1 cellular context compared by ENCODE assay signal in genomic region chr17:75557075-75557851, GRCh38.
TF ChIP-seq lines count a peak whose summit lies in the region.

No MANE protein-coding gene starts in this region.

TF ChIP-seq in HepG2, 621 proteins besides CTCF, POLR2A, EP300 and RAD21 (continued from another document and continues in another):
- TF ChIP-seq, protein P1, sequence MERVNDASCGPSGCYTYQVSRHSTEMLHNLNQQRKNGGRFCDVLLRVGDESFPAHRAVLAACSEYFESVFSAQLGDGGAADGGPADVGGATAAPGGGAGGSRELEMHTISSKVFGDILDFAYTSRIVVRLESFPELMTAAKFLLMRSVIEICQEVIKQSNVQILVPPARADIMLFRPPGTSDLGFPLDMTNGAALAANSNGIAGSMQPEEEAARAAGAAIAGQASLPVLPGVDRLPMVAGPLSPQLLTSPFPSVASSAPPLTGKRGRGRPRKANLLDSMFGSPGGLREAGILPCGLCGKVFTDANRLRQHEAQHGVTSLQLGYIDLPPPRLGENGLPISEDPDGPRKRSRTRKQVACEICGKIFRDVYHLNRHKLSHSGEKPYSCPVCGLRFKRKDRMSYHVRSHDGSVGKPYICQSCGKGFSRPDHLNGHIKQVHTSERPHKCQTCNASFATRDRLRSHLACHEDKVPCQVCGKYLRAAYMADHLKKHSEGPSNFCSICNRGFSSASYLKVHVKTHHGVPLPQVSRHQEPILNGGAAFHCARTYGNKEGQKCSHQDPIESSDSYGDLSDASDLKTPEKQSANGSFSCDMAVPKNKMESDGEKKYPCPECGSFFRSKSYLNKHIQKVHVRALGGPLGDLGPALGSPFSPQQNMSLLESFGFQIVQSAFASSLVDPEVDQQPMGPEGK (CRISPR knock-in tag; IDR thresholded peaks at IDR 0.05) = peak; percentile 94
- TF ChIP-seq ZNF766 (CRISPR knock-in tag; IDR thresholded peaks at IDR 0.05; ENCODE audit: borderline replicate concordance) (peak; percentile 64; the same call in 1 of the 2 replicates), UBTF (CRISPR knock-in tag; IDR thresholded peaks at IDR 0.05) (peak; percentile 94), SALL1 (CRISPR knock-in tag; IDR thresholded peaks at IDR 0.05) (peak; percentile 95), HMGA1 (CRISPR knock-in tag; conservative IDR thresholded peaks at IDR 0.05) (no peak), SIN3A (IDR thresholded peaks at IDR 0.05; ENCODE audit: borderline replicate concordance, low read depth, low read length) (no peak; the same call in 1 of the 2 replicates), REXO4 (CRISPR knock-in tag; IDR thresholded peaks at IDR 0.05; ENCODE audit: borderline replicate concordance) (no peak), KLF16 (CRISPR knock-in tag; IDR thresholded peaks at IDR 0.05) (peak in 1 of 2 experiments; percentile 95; a peak in 2 of 4 replicates), MIER3 (CRISPR knock-in tag; IDR thresholded peaks at IDR 0.05; ENCODE audit: borderline replicate concordance) (peak; percentile 79; the same call in 1 of the 2 replicates), ZGPAT (CRISPR knock-in tag; IDR thresholded peaks at IDR 0.05) (peak; percentile 94), HHEX (CRISPR knock-in tag; IDR thresholded peaks at IDR 0.05) (0 out of 2 replicates have a peak, but pooled peaks have one; percentile 11), ZNF354B (CRISPR knock-in tag; IDR thresholded peaks at IDR 0.05) (peak; percentile 95), ZBTB8A (CRISPR knock-in tag; IDR thresholded peaks at IDR 0.05; ENCODE audit: borderline replicate concordance, low read depth) (no peak), SKI (IDR thresholded peaks at IDR 0.05; ENCODE audit: partially characterized antibody) (peak; percentile 87), REL (CRISPR knock-in tag; conservative IDR thresholded peaks at IDR 0.05) (no peak), MED8 (CRISPR knock-in tag; IDR thresholded peaks at IDR 0.05; ENCODE audit: insufficient replicate concordance) (no peak), ZNF543 (CRISPR knock-in tag; IDR thresholded peaks at IDR 0.05) (peak; percentile 96), ZKSCAN5 (CRISPR knock-in tag; IDR thresholded peaks at IDR 0.05) (peak; percentile 89), CCAR2 (optimal IDR thresholded peaks at IDR 0.05; ENCODE audit: low read depth, low read length) (no peak), ZBTB10 (CRISPR knock-in tag; IDR thresholded peaks at IDR 0.05; ENCODE audit: borderline replicate concordance) (peak; percentile 91; the same call in 1 of the 2 replicates), ZFP41 (CRISPR knock-in tag; IDR thresholded peaks at IDR 0.05; ENCODE audit: borderline replicate concordance) (peak; percentile 38; the same call in 1 of the 2 replicates), NR2F1 (CRISPR knock-in tag; IDR thresholded peaks at IDR 0.05) (peak in 1 of 2 experiments; percentile 85; a peak in 1 of 4 replicates), HNF4G (IDR thresholded peaks at IDR 0.05; ENCODE audit: borderline replicate concordance, low read depth, low read length) (0 out of 2 replicates have a peak, but pooled peaks have one; percentile 25), HNF4G (CRISPR knock-in tag; IDR thresholded peaks at IDR 0.05; ENCODE audit: borderline replicate concordance, low read depth) (0 out of 2 replicates have a peak, but pooled peaks have one; percentile 71), ETS1 (CRISPR knock-in tag; IDR thresholded peaks at IDR 0.05) (no peak), DNMT3B (CRISPR knock-in tag; conservative IDR thresholded peaks at IDR 0.05) (no peak), HNRNPH1 (optimal IDR thresholded peaks at IDR 0.05; ENCODE audit: low read depth, low read length) (peak; percentile 77), CREBL2 (CRISPR knock-in tag; IDR thresholded peaks at IDR 0.05; ENCODE audit: borderline replicate concordance) (no peak; the same call in 1 of the 2 replicates), ZNF274 (CRISPR knock-in tag; IDR thresholded peaks at IDR 0.05) (peak; percentile 46; the same call in 1 of the 2 replicates), TCF12 (IDR thresholded peaks at IDR 0.05) (no peak), TCF12 (CRISPR knock-in tag; IDR thresholded peaks at IDR 0.05) (peak; percentile 71; the same call in 1 of the 2 replicates), ZNF619 (CRISPR knock-in tag; IDR thresholded peaks at IDR 0.05) (0 out of 2 replicates have a peak, but pooled peaks have one; percentile 65), SETDB1 (CRISPR knock-in tag; IDR thresholded peaks at IDR 0.05; ENCODE audit: borderline replicate concordance) (no peak), MAZ (IDR thresholded peaks at IDR 0.05; ENCODE audit: borderline replicate concordance, low read depth, low read length) (peak; percentile 34; the same call in 1 of the 2 replicates), MAZ (CRISPR knock-in tag; IDR thresholded peaks at IDR 0.05; ENCODE audit: low read depth) (peak; percentile 88; the same call in 1 of the 2 replicates), GTF2F1 (IDR thresholded peaks at IDR 0.05; ENCODE audit: low read length) (no peak), ZNF446 (CRISPR knock-in tag; IDR thresholded peaks at IDR 0.05) (no peak), ZNF33A (CRISPR knock-in tag; IDR thresholded peaks at IDR 0.05; ENCODE audit: borderline replicate concordance) (no peak), PPARG (CRISPR knock-in tag; conservative IDR thresholded peaks at IDR 0.05) (no peak; the same call in none of the 2 replicates), SP5 (CRISPR knock-in tag; IDR thresholded peaks at IDR 0.05; ENCODE audit: borderline replicate concordance, low read depth) (peak; percentile 82), HOXA3 (CRISPR knock-in tag; IDR thresholded peaks at IDR 0.05) (peak; percentile 88), HMG20A (CRISPR knock-in tag; IDR thresholded peaks at IDR 0.05; ENCODE audit: borderline replicate concordance) (peak; percentile 46; the same call in 1 of the 2 replicates), ZNF552 (CRISPR knock-in tag; IDR thresholded peaks at IDR 0.05; ENCODE audit: borderline replicate concordance) (peak; percentile 87; the same call in 1 of the 2 replicates)
- TF ChIP-seq, protein P2, sequence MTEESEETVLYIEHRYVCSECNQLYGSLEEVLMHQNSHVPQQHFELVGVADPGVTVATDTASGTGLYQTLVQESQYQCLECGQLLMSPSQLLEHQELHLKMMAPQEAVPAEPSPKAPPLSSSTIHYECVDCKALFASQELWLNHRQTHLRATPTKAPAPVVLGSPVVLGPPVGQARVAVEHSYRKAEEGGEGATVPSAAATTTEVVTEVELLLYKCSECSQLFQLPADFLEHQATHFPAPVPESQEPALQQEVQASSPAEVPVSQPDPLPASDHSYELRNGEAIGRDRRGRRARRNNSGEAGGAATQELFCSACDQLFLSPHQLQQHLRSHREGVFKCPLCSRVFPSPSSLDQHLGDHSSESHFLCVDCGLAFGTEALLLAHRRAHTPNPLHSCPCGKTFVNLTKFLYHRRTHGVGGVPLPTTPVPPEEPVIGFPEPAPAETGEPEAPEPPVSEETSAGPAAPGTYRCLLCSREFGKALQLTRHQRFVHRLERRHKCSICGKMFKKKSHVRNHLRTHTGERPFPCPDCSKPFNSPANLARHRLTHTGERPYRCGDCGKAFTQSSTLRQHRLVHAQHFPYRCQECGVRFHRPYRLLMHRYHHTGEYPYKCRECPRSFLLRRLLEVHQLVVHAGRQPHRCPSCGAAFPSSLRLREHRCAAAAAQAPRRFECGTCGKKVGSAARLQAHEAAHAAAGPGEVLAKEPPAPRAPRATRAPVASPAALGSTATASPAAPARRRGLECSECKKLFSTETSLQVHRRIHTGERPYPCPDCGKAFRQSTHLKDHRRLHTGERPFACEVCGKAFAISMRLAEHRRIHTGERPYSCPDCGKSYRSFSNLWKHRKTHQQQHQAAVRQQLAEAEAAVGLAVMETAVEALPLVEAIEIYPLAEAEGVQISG (CRISPR knock-in tag; IDR thresholded peaks at IDR 0.05) = peak; percentile 94
- TF ChIP-seq, protein P3, sequence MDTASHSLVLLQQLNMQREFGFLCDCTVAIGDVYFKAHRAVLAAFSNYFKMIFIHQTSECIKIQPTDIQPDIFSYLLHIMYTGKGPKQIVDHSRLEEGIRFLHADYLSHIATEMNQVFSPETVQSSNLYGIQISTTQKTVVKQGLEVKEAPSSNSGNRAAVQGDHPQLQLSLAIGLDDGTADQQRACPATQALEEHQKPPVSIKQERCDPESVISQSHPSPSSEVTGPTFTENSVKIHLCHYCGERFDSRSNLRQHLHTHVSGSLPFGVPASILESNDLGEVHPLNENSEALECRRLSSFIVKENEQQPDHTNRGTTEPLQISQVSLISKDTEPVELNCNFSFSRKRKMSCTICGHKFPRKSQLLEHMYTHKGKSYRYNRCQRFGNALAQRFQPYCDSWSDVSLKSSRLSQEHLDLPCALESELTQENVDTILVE (CRISPR knock-in tag; IDR thresholded peaks at IDR 0.05) = peak; percentile 85
- TF ChIP-seq, protein P4, sequence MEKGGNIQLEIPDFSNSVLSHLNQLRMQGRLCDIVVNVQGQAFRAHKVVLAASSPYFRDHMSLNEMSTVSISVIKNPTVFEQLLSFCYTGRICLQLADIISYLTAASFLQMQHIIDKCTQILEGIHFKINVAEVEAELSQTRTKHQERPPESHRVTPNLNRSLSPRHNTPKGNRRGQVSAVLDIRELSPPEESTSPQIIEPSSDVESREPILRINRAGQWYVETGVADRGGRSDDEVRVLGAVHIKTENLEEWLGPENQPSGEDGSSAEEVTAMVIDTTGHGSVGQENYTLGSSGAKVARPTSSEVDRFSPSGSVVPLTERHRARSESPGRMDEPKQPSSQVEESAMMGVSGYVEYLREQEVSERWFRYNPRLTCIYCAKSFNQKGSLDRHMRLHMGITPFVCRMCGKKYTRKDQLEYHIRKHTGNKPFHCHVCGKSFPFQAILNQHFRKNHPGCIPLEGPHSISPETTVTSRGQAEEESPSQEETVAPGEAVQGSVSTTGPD (CRISPR knock-in tag; IDR thresholded peaks at IDR 0.05) = peak; percentile 98
